16 cellular contexts compared by ENCODE assay signal in the genomic region with DNA sequence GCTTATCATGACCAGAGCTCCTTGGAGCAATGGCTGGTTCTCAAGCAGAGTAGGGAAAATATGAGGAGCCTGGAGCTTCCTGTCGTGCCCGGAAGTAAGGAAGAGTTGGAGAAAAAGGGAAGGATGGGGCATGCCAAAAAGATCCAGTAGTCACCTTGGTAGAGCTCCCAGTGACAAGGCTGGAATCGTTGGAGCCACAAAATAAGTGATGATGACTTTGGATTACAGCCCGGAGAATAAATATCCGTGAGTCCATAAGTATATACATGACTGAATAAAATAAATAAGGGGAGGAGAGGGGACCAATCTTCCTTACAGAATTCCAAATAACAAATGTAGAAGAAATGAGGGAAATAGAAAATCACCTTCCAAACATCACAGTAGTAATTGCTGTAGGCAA. TPM values are rescaled to one million over a fixed set of nuclear protein-coding genes. Genes with fewer than 3 reads are reported as not detected.
DNase-seq lines count a peak whose midpoint lies in the region; ATAC-seq and TF ChIP-seq lines count a peak whose summit lies in the region.
"Had no signal": no experiment of that assay in that cellular context is flagged by ENCODE, and none has a peak within 500 bp of the region (broad histone marks: within the 10 kb centered on the region; RNA-seq: fewer than 3 reads in every experiment).

No MANE protein-coding gene starts in this region.

- H3K23me2 ChIP-seq in H9 (ENCODE audit: insufficient read length, low read depth, low read length, poor library complexity, severe bottlenecking): no peaks in the 10 kb centered on the region

- H2BK15ac ChIP-seq in H9 (ENCODE audit: low read depth, low read length): no peak overlapping the region

- no peak overlapping the region for H2BK12ac ChIP-seq in H9 (ENCODE audit: insufficient read length, low read depth, low read length)

- no peak overlapping the region for H3K56ac ChIP-seq in H9 (ENCODE audit: insufficient read length, low read depth, low read length)

- no peak overlapping the region for H3K4me3 ChIP-seq in prostate gland
- H3K4me3 ChIP-seq: K562 had no signal

- peaks cover 3% of the 10 kb centered on the region; the same call in 1 of the 2 replicates for H3K79me2 ChIP-seq in H9 (ENCODE audit: insufficient read depth, low read length)

- H2BK5ac ChIP-seq in H9 (ENCODE audit: insufficient read length, low read length): no peak overlapping the region

- no peaks in the 10 kb centered on the region for H3K27me3 ChIP-seq in H9 (ENCODE audit: insufficient read depth, low read length)
- no peaks in the 10 kb centered on the region for H3K27me3 ChIP-seq in prostate gland (replicated peaks; ENCODE audit: insufficient read depth)

- peaks cover 5 to 27% (median 19%) of the 10 kb centered on the region in 3 experiments; a peak in 5 of 7 replicates for H3K36me3 Mint-ChIP-seq in H9 (ENCODE audit: insufficient read depth in 1 of 3, low read depth in 3 of 3)

- intact Hi-C loops in prostate gland (cut with DNase I): no loop called here

- TF ChIP-seq POLR2A in prostate gland (IDR thresholded peaks at IDR 0.05): no peak

- H3K4me1 Mint-ChIP-seq in H9: peaks cover 57 to 58% of the 10 kb centered on the region in 2 experiments

- no peak overlapping the region for H3K4me2 ChIP-seq in H9 (ENCODE audit: insufficient read depth, insufficient read length, low read length)

- no peaks in the 10 kb centered on the region for H3K9me3 Mint-ChIP-seq in H9
- H3K9me3 Mint-ChIP-seq: CD8-positive, alpha-beta T cell had no signal

- H2BK20ac ChIP-seq in H9 (ENCODE audit: low read depth, low read length, poor library complexity, severe bottlenecking): no peak overlapping the region

- no peaks in the 10 kb centered on the region for H4K20me1 ChIP-seq in H9 (ENCODE audit: control insufficient read depth, insufficient read depth, insufficient read length)

- no peak overlapping the region for H3K4ac ChIP-seq in H9 (ENCODE audit: low read depth, low read length)

- H3K4me1 ChIP-seq in H9 (ENCODE audit: insufficient read depth, low read length) (no peaks in the 10 kb centered on the region), prostate gland (replicated peaks) (no peaks in the 10 kb centered on the region)

- H3K14ac ChIP-seq in H9 (ENCODE audit: insufficient read depth, low read length): no peak overlapping the region

- no peak overlapping the region for H3K27ac ChIP-seq in H9 (ENCODE audit: insufficient read length, low read depth, low read length)
- H3K27ac ChIP-seq in VCaP: peak overlapping the region; percentile 87
- peak overlapping the region in 1 of 2 donors; percentile 38 for H3K27ac ChIP-seq in prostate gland

- H3K18ac ChIP-seq in H9 (ENCODE audit: insufficient read length, low read depth, low read length): no peak overlapping the region

- no peaks in the 10 kb centered on the region for H3K27me3 Mint-ChIP-seq in H9 (ENCODE audit: low read depth)

- TF ChIP-seq CTCF in H9 (conservative IDR thresholded peaks at IDR 0.05) (no peak), VCaP (conservative IDR thresholded peaks at IDR 0.05) (no peak), prostate gland (IDR thresholded peaks at IDR 0.05) (no peak)

- ATAC-seq in GM18858 (IDR thresholded peaks at IDR 0.05; ENCODE audit: unreplicated experiment): no peak
- ATAC-seq: CD8-positive, alpha-beta T cell; K562 had no signal

- no CpG with 5 or more reads among the region's 5 CpGs for WGBS in H9 (ENCODE audit: extremely low coverage, insufficient read length, low lambda C conversion rate)
- 34% methylated on average over 5 of the region's 5 CpGs for WGBS in prostate gland

- no peak overlapping the region for H3K23ac ChIP-seq in H9 (ENCODE audit: insufficient read length, low read depth, low read length)

- H3T11ph ChIP-seq in H9 (ENCODE audit: low read length): no peak overlapping the region

- no peak overlapping the region for H2AK5ac ChIP-seq in H9 (ENCODE audit: insufficient read length, low read length)

- H4K5ac ChIP-seq in H9 (ENCODE audit: insufficient read length, low read depth, low read length): no peak overlapping the region

- H2AFZ ChIP-seq in H9 (ENCODE audit: low read length): no peak overlapping the region

- H3K36me3 ChIP-seq in prostate gland: no peaks in the 10 kb centered on the region

- no peaks in the 10 kb centered on the region for H3K9me3 ChIP-seq in H9 (ENCODE audit: control insufficient read depth, low read depth, low read length)
- no peaks in the 10 kb centered on the region for H3K9me3 ChIP-seq in prostate gland

- DNase-seq in H9 (no peak), NCI-H2029 treated with DMSO at 0.1 percent for 48 hours (lab: John Stamatoyannopoulos, UW) (peak; percentile 43), prostate gland (ENCODE audit: low spot score) (peak; percentile 43), HCEC 1CT (no peak)
- no peak for DNase-seq in activated CD4-positive, alpha-beta T cell treated with anti-CD3 and anti-CD28 coated beads for 1 hour
- DNase-seq: CD8-positive, alpha-beta T cell; DMS53; H7; NCI-H1417; NCI-H1930; NCI-H510A; NCI-H82; T-helper 1 cell had no signal

- peak overlapping the region; percentile 30 to 93 (median 41); a peak in 6 of 7 replicates for H3K27ac Mint-ChIP-seq in H9

- no peak overlapping the region for H2BK120ac ChIP-seq in H9 (ENCODE audit: low read depth, low read length, poor library complexity, severe bottlenecking)

- no peaks in the 10 kb centered on the region for H3K79me1 ChIP-seq in H9 (ENCODE audit: insufficient read depth, low read depth, low read length, poor library complexity, severe bottlenecking)

- no peak overlapping the region for H3K4me3 Mint-ChIP-seq in H9
- H3K4me3 Mint-ChIP-seq: CD8-positive, alpha-beta T cell had no signal

- no peak overlapping the region for H4K8ac ChIP-seq in H9 (replicated peaks; ENCODE audit: insufficient read length, low read depth, low read length)

- H3K9ac ChIP-seq in H9 (ENCODE audit: extremely low read depth, insufficient read length, low read length): no peak overlapping the region

- H4K91ac ChIP-seq in H9 (ENCODE audit: insufficient read length, low read depth, low read length): no peak overlapping the region

RNA-seq across cellular contexts. Expression of gene LMTK2, which starts 29.3 kb away (rescaled TPM):
- 22.3 and 24.9 TPM in 2 replicates for total RNA-seq in H9 (2021)
- 10 to 100 TPM; 22.2 to 37.4 TPM for total RNA-seq in prostate gland

Comparison
In these comparisons a context has a peak if more than half of its experiments do, and no peak if none do; other contexts are left out.
1. DNase-seq: peak in NCI-H2029 treated with DMSO at 0.1 percent for 48 hours (single experiment) and prostate gland (single experiment); none in H9 (single experiment), activated CD4-positive, alpha-beta T cell treated with anti-CD3 and anti-CD28 coated beads for 1 hour (single experiment) and HCEC 1CT (single experiment).